12 cellular contexts compared by ENCODE assay signal in genomic region chr9:22103650-22104575, GRCh38.
DNase-seq lines count a peak whose midpoint lies in the region; ATAC-seq, FAIRE-seq and TF ChIP-seq lines count a peak whose summit lies in the region.
"Had no signal": no experiment of that assay in that cellular context is flagged by ENCODE, and none has a peak within 500 bp of the region (broad histone marks: within the 10 kb centered on the region; RNA-seq: fewer than 3 reads in every experiment).

No MANE protein-coding gene starts in this region.

- peak overlapping the region; percentile 95 for H2BK5ac ChIP-seq in IMR-90 (ENCODE audit: low read depth, low read length, poor library complexity, severe bottlenecking)

- WGBS in IMR-90 (ENCODE audit: extremely low coverage in 2 of 2, insufficient read length in 1 of 2), 2 experiments, result no CpG with 5 or more reads among the region's 4 CpGs

- H3K79me2 ChIP-seq in astrocyte (ENCODE audit: insufficient read depth, low read length), result no peaks in the 10 kb centered on the region

- H3K14ac ChIP-seq in IMR-90 (replicated peaks; ENCODE audit: low read depth, low read length), result peak overlapping the region; percentile 88

- peak overlapping the region; percentile 94 for H3K23ac ChIP-seq in IMR-90 (ENCODE audit: low read depth, low read length)

- H2BK20ac ChIP-seq in IMR-90 (ENCODE audit: low read depth, low read length), result peak overlapping the region; percentile 99

- dilution Hi-C loops in IMR-90 (cut with HindIII; ENCODE audit: low sequenced_read_pairs, unreplicated experiment), result no loop called here

- H3K27ac Mint-ChIP-seq in astrocyte (ENCODE audit: unreplicated experiment), result peak overlapping the region; percentile 97
- H3K27ac Mint-ChIP-seq: neural progenitor cell had no signal

- peak; percentile 26 for FAIRE-seq in astrocyte (lab: Jason Lieb, UNC)

- H3K4me1 ChIP-seq in IMR-90 (ENCODE audit: control insufficient read depth, insufficient read depth, low read length) (peaks cover 21% of the 10 kb centered on the region), astrocyte (ENCODE audit: insufficient read depth, low read length) (peaks cover 42% of the 10 kb centered on the region), left ventricle myocardium inferior (peaks cover 11% of the 10 kb centered on the region), subcutaneous abdominal adipose tissue (ENCODE audit: control insufficient read depth in 5 of 5, insufficient read depth in 5 of 5, low read length in 5 of 5) (peaks cover 0 to 17% (median 10%) of the 10 kb centered on the region in 5 donors)
- H3K4me1 ChIP-seq: neural progenitor cell had no signal

- no peak overlapping the region; the same call in 1 of the 2 replicates for H3K9ac ChIP-seq in IMR-90 (ENCODE audit: low read depth, low read length)
- peak overlapping the region; percentile 77 for H3K9ac ChIP-seq in astrocyte (ENCODE audit: low read length)
- H3K9ac ChIP-seq in subcutaneous abdominal adipose tissue (ENCODE audit: low read length in 5 of 5), result peak overlapping the region in 2 of 5 donors; percentile 31 to 75
- H3K9ac ChIP-seq: neural progenitor cell had no signal

- in situ Hi-C loops in IMR-90 (cut with MboI; ENCODE audit: low sequenced_read_pairs), result loop anchor here (25.0 kb wide), 1 partner anchor 292 kb away; the partner anchor contains the start of gene MTAP

- H4K5ac ChIP-seq in IMR-90 (ENCODE audit: low read depth, low read length), result peak overlapping the region; percentile 96; the same call in 1 of the 2 replicates

- no peak overlapping the region for H3K4me3 Mint-ChIP-seq in astrocyte (ENCODE audit: unreplicated experiment)
- H3K4me3 Mint-ChIP-seq: neural progenitor cell had no signal

- H3K9me3 ChIP-seq in IMR-90 (ENCODE audit: control insufficient read depth, insufficient read depth, low read length), result no peaks in the 10 kb centered on the region
- no peaks in the 10 kb centered on the region for H3K9me3 ChIP-seq in astrocyte (ENCODE audit: insufficient read depth, low read depth, low read length)
- no peaks in the 10 kb centered on the region for H3K9me3 ChIP-seq in left ventricle myocardium inferior (replicated peaks)
- H3K9me3 ChIP-seq in subcutaneous abdominal adipose tissue (ENCODE audit: control insufficient read depth in 5 of 5, low read length in 5 of 5), result no peaks in the 10 kb centered on the region

- H3K4me2 ChIP-seq in IMR-90 (ENCODE audit: low read depth, low read length) (peak overlapping the region; percentile 34; the same call in 1 of the 2 replicates), astrocyte (ENCODE audit: low read length) (peak overlapping the region; percentile 49)
- H3K4me2 ChIP-seq: neural progenitor cell had no signal

- no peaks in the 10 kb centered on the region for H3K27me3 ChIP-seq in IMR-90 (ENCODE audit: control insufficient read depth, insufficient read depth, low read length)
- H3K27me3 ChIP-seq in astrocyte (ENCODE audit: insufficient read depth, low read length), result no peaks in the 10 kb centered on the region
- no peaks in the 10 kb centered on the region for H3K27me3 ChIP-seq in left ventricle myocardium inferior (ENCODE audit: low read depth)
- no peaks in the 10 kb centered on the region for H3K27me3 ChIP-seq in subcutaneous abdominal adipose tissue (ENCODE audit: control insufficient read depth in 5 of 5, insufficient read depth in 4 of 5, low read length in 5 of 5)
- H3K27me3 ChIP-seq: neural progenitor cell had no signal

- H3K9me3 Mint-ChIP-seq in astrocyte (ENCODE audit: unreplicated experiment), result peaks cover 2% of the 10 kb centered on the region
- H3K9me3 Mint-ChIP-seq: neural progenitor cell had no signal

- no peaks in the 10 kb centered on the region for H4K20me1 ChIP-seq in IMR-90 (ENCODE audit: insufficient read depth, low read length)
- H4K20me1 ChIP-seq in astrocyte (ENCODE audit: insufficient read depth, low read length), result no peaks in the 10 kb centered on the region

- TF ChIP-seq CTCF in IMR-90 (conservative IDR thresholded peaks at IDR 0.05; ENCODE audit: low read depth, low read length) (no peak), astrocyte (IDR thresholded peaks at IDR 0.05; ENCODE audit: insufficient read depth, low read depth, low read length) (no peak), left ventricle myocardium inferior (IDR thresholded peaks at IDR 0.05; ENCODE audit: borderline replicate concordance) (no peak)

- H3K79me1 ChIP-seq in IMR-90 (ENCODE audit: low read depth in 1 of 2, low read length in 2 of 2), result no peaks in the 10 kb centered on the region

- intact Hi-C loops in IMR-90 (cut with micrococcal nuclease) (loop anchor here (1.0 to 5.0 kb wide), 4 partner anchors 19 to 134 kb away; partner anchors contain the start of gene CDKN2B), left ventricle myocardium inferior (cut with micrococcal nuclease) (no loop called here)

- POLR2A ChIA-PET in IMR-90 (lab: Charles Lee; ENCODE audit: unreplicated experiment), result interaction anchor here (0.6 kb wide), 2 partner anchors 13 to 50 kb away, joined by 3 read pairs; no protein-coding TSS in a partner anchor

- H2AK9ac ChIP-seq in IMR-90 (replicated peaks; ENCODE audit: low read depth, low read length, poor library complexity), result no peak overlapping the region

- no peaks in the 10 kb centered on the region for H3K27me3 Mint-ChIP-seq in astrocyte (ENCODE audit: low read depth, unreplicated experiment)

- ATAC-seq in IMR-90 (ENCODE audit: low read depth) (peak; percentile 45), GM19324 (IDR thresholded peaks at IDR 0.05; ENCODE audit: low FRiP score, unreplicated experiment) (no peak)

- peak overlapping the region; percentile 72; the same call in 1 of the 2 replicates for H3K27ac ChIP-seq in IMR-90 (ENCODE audit: insufficient read depth, low read length)
- peak overlapping the region; percentile 98 for H3K27ac ChIP-seq in astrocyte (ENCODE audit: low read depth, low read length)
- peak overlapping the region; percentile 44 for H3K27ac ChIP-seq in left ventricle myocardium inferior (replicated peaks)
- peak overlapping the region; percentile 80 for H3K27ac ChIP-seq in subcutaneous abdominal adipose tissue (ENCODE audit: low read depth, low read length)
- H3K27ac ChIP-seq: neural progenitor cell had no signal

- peak overlapping the region; percentile 60 to 89; a peak in 3 of 4 replicates for H4K8ac ChIP-seq in IMR-90 (ENCODE audit: low read depth in 2 of 2, low read length in 2 of 2)

- TF ChIP-seq RAD21 in IMR-90 (IDR thresholded peaks at IDR 0.05; ENCODE audit: low read length), result no peak

- no peak overlapping the region for H2AFZ ChIP-seq in IMR-90 (replicated peaks; ENCODE audit: low read length, poor library complexity)
- no peak overlapping the region for H2AFZ ChIP-seq in astrocyte (ENCODE audit: low read depth, low read length)
- H2AFZ ChIP-seq: neural progenitor cell had no signal

- H4K91ac ChIP-seq in IMR-90 (ENCODE audit: insufficient read depth, low read depth, low read length), result peak overlapping the region; percentile 96

- peak overlapping the region; percentile 63 for H3K56ac ChIP-seq in IMR-90 (ENCODE audit: extremely low read depth, insufficient read depth, low read length)

- H2AK5ac ChIP-seq in IMR-90 (ENCODE audit: low read depth, low read length), result peak overlapping the region; percentile 96

- no peak overlapping the region for H3K4me3 ChIP-seq in IMR-90 (ENCODE audit: insufficient read depth, low read depth, low read length)
- no peak overlapping the region for H3K4me3 ChIP-seq in astrocyte (ENCODE audit: insufficient read depth, low read depth, low read length)
- no peak overlapping the region for H3K4me3 ChIP-seq in left ventricle myocardium inferior
- H3K4me3 ChIP-seq in subcutaneous abdominal adipose tissue (ENCODE audit: low read depth in 1 of 5, low read length in 5 of 5), result no peak overlapping the region
- H3K4me3 ChIP-seq: neural progenitor cell had no signal

- BruUV-seq in IMR-90 (replicated peaks; lab: Mats Ljungman, UMichigan), result no TSS peak

- peaks cover 22% of the 10 kb centered on the region for H3K9me1 ChIP-seq in IMR-90 (ENCODE audit: insufficient read depth, low read length)

- H3K36me3 ChIP-seq in IMR-90 (ENCODE audit: control insufficient read depth, insufficient read depth, low read length), result no peaks in the 10 kb centered on the region
- H3K36me3 ChIP-seq in astrocyte (ENCODE audit: insufficient read depth, low read length), result no peaks in the 10 kb centered on the region
- H3K36me3 ChIP-seq in left ventricle myocardium inferior, result no peaks in the 10 kb centered on the region
- H3K36me3 ChIP-seq in subcutaneous abdominal adipose tissue (ENCODE audit: control insufficient read depth in 5 of 5, insufficient read depth in 5 of 5, low read length in 5 of 5), result no peaks in the 10 kb centered on the region
- H3K36me3 ChIP-seq: neural progenitor cell had no signal

- peak overlapping the region; percentile 97 for H3K18ac ChIP-seq in IMR-90 (ENCODE audit: low read depth, low read length)

- no peak for TF ChIP-seq POLR2A in IMR-90 (IDR thresholded peaks at IDR 0.05; ENCODE audit: low read depth, low read length)

- peaks cover 60% of the 10 kb centered on the region for H3K4me1 Mint-ChIP-seq in astrocyte (ENCODE audit: low read depth, unreplicated experiment)

- no peaks in the 10 kb centered on the region for H3K36me3 Mint-ChIP-seq in astrocyte (ENCODE audit: low read depth, unreplicated experiment)
- H3K36me3 Mint-ChIP-seq: neural progenitor cell had no signal

- DNase-seq in IMR-90 (peak; percentile 75), astrocyte (ENCODE audit: low read depth) (peak; percentile 95), left ventricle myocardium inferior (no peak), DMS79 treated with DMSO at 0.1 percent for 48 hours (lab: John Stamatoyannopoulos, UW) (no peak), NCI-H1105 (lab: John Stamatoyannopoulos, UW) (no peak), T-helper 9 cell (no peak)
- DNase-seq: activated CD4-positive, alpha-beta T cell treated with anti-CD3 and anti-CD28 coated beads for 4 hours; DND-41; NCI-H1694 had no signal

- peak overlapping the region; percentile 99 for H2BK15ac ChIP-seq in IMR-90 (ENCODE audit: low read depth, low read length)

- CTCF ChIA-PET in IMR-90 (lab: Yijun Ruan, JAX), result interaction anchor here (1.0 to 1.5 kb wide), 6 partner anchors 16 to 140 kb away, joined by 3 to 7 read pairs (median 3); partner anchors contain the start of gene CDKN2B

- H2BK120ac ChIP-seq in IMR-90 (ENCODE audit: low read depth, low read length), result peak overlapping the region; percentile 99

- peak overlapping the region; percentile 96 for H3K4ac ChIP-seq in IMR-90 (ENCODE audit: low read depth, low read length)

TF ChIP-seq in IMR-90, 13 proteins besides CTCF, POLR2A, EP300 and RAD21:
- peak; percentile 16; the same call in 1 of the 2 replicates for TF ChIP-seq CEBPB (IDR thresholded peaks at IDR 0.05; ENCODE audit: low read depth, low read length)
- TF ChIP-seq, protein P1, sequence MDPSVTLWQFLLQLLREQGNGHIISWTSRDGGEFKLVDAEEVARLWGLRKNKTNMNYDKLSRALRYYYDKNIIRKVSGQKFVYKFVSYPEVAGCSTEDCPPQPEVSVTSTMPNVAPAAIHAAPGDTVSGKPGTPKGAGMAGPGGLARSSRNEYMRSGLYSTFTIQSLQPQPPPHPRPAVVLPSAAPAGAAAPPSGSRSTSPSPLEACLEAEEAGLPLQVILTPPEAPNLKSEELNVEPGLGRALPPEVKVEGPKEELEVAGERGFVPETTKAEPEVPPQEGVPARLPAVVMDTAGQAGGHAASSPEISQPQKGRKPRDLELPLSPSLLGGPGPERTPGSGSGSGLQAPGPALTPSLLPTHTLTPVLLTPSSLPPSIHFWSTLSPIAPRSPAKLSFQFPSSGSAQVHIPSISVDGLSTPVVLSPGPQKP (IDR thresholded peaks at IDR 0.05; ENCODE audit: borderline replicate concordance, low read depth, low read length), result no peak
TF ChIP-seq in IMR-90: peak in this region for 1.

Comparison
In these comparisons a context has a peak if more than half of its experiments do, and no peak if none do; other contexts are left out.
1. DNase-seq: peak in IMR-90 (single experiment) and astrocyte (single experiment); none in left ventricle myocardium inferior (single experiment), DMS79 treated with DMSO at 0.1 percent for 48 hours (single experiment), NCI-H1105 (single experiment) and T-helper 9 cell (single experiment).
2. H3K27ac ChIP-seq: peak in every context shown above with its lines; median percentile 98 in astrocyte; 80 in subcutaneous abdominal adipose tissue; 72 in IMR-90; 44 in left ventricle myocardium inferior.